14 cellular contexts compared by ENCODE assay signal in the genomic region with DNA sequence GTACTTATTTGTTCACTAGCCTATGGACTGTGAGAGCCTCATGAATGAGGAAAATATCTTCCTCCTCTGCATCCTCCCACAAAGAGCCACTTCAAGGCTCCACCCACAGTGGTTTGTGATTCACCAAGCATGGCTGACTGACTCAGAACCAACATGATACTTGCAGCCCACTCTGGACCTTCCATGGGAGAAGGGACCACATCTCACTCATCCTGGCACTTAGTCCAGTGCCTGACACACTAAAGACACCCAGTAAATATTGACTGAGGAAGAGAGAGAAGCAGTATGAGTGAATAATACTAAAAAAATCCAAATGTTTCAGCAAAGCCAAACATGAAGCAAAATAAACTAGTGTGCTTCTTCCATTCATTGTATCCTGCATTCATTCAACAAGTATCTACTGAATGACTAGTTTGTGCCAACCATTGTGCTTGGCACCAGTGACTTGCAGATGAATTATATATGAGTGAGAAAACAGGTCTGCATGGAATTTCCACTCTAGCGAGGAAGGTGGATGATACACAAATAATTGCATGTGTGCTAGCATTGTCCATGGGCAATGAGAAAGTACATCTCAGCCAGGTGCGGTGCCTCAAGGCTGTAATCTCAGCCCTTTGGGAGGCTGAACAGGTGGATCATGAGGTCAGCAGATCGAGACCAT. TPM values are rescaled to one million over a fixed set of nuclear protein-coding genes. Genes with fewer than 3 reads are reported as not detected.
DNase-seq lines count a peak whose midpoint lies in the region; ATAC-seq, FAIRE-seq and TF ChIP-seq lines count a peak whose summit lies in the region.
"Had no signal": no experiment of that assay in that cellular context is flagged by ENCODE, and none has a peak within 500 bp of the region (broad histone marks: within the 10 kb centered on the region; RNA-seq: fewer than 3 reads in every experiment).

No MANE protein-coding gene starts in this region.

- TF ChIP-seq RAD21 in HepG2 (CRISPR knock-in tag; IDR thresholded peaks at IDR 0.05): no peak

- H3K36me3 Mint-ChIP-seq in activated T-cell treated with anti-CD3 and anti-CD28 coated beads, Interleukin-2, amount 50 U/mL, for 72 hours (ENCODE audit: insufficient read depth in 2 of 2): no peaks in the 10 kb centered on the region
- no peaks in the 10 kb centered on the region for H3K36me3 Mint-ChIP-seq in Calu3 (ENCODE audit: insufficient read depth, unreplicated experiment)
- H3K36me3 Mint-ChIP-seq: natural killer cell had no signal

- no peak overlapping the region for H3K9ac ChIP-seq in HepG2 (ENCODE audit: insufficient read depth, low read depth, low read length)

- 94 to 100% methylated on average over 3 of the region's 3 CpGs for WGBS in thyroid gland, 2 donors
- 37% methylated on average over 3 of the region's 3 CpGs for WGBS in HepG2 (ENCODE audit: low lambda C conversion rate)

- peak overlapping the region; percentile 29 for H3K27ac ChIP-seq in RWPE1
- peak overlapping the region; percentile 63 to 84 (median 68) for H3K27ac ChIP-seq in thyroid gland
- H3K27ac ChIP-seq in HepG2 (ENCODE audit: extremely low read length, insufficient read depth, low read length): no peak overlapping the region
- H3K27ac ChIP-seq: esophagus muscularis mucosa, sigmoid colon had no signal

- CTCF ChIA-PET in RWPE1 (lab: Yijun Ruan, JAX) (no interaction called here), HepG2 (lab: Yijun Ruan, JAX; ENCODE audit: low intra/inter-chr PET ratio, low total read pairs) (no interaction called here), Calu3 (lab: Charles Lee) (no interaction called here)

- peak; percentile 58 to 71 for ATAC-seq in activated T-cell treated with anti-CD3 and anti-CD28 coated beads, Interleukin-2, amount 50 U/mL, for 72 hours (replicated peaks in 1 of 2)
- ATAC-seq in HepG2: no peak
- ATAC-seq: natural killer cell had no signal

- H3K4me1 ChIP-seq in thyroid gland: peaks cover 35 to 49% of the 10 kb centered on the region in 2 donors
- H3K4me1 ChIP-seq in HepG2 (ENCODE audit: insufficient read depth, low read length): no peaks in the 10 kb centered on the region

- no peak for TF ChIP-seq POLR2A in thyroid gland (IDR thresholded peaks at IDR 0.05)
- TF ChIP-seq POLR2A in HepG2 (IDR thresholded peaks at IDR 0.05; ENCODE audit: insufficient read depth in 1 of 2, low read depth in 2 of 2, low read length in 2 of 2): no peak

- H2AFZ ChIP-seq in HepG2 (ENCODE audit: low read length): no peak overlapping the region

- BruUV-seq in HepG2 (replicated peaks; lab: Mats Ljungman, UMichigan) (no TSS peak), Calu3 (replicated peaks; lab: Mats Ljungman, UMichigan) (no TSS peak)

- H3K9me3 ChIP-seq in thyroid gland (no peaks in the 10 kb centered on the region), HepG2 (ENCODE audit: low read length) (no peaks in the 10 kb centered on the region)
- H3K9me3 ChIP-seq: esophagus muscularis mucosa, sigmoid colon had no signal

- H3K4me3 ChIP-seq in fibroblast of mammary gland (ENCODE audit: control insufficient read depth, low read depth, low read length) (no peak overlapping the region), thyroid gland (replicated peaks in 1 of 3) (no peak overlapping the region), HepG2 (replicated peaks in 1 of 3; ENCODE audit: insufficient read depth in 1 of 3, low read depth in 2 of 3, low read length in 3 of 3) (no peak overlapping the region)
- H3K4me3 ChIP-seq: esophagus muscularis mucosa, sigmoid colon had no signal

- TF ChIP-seq EP300 in HepG2 (IDR thresholded peaks at IDR 0.05; ENCODE audit: low read depth in 2 of 2, low read length in 2 of 2): no peak
- no peak for TF ChIP-seq EP300 in HepG2 (CRISPR knock-in tag; IDR thresholded peaks at IDR 0.05; ENCODE audit: borderline replicate concordance)

- POLR2A ChIA-PET in RWPE1 (lab: Yijun Ruan, JAX; ENCODE audit: low non-redundant PET) (no interaction called here), HepG2 (lab: Yijun Ruan, JAX) (no interaction called here)

- H3K4me2 ChIP-seq in HepG2 (ENCODE audit: low read depth, low read length): no peak overlapping the region

- no peak for TF ChIP-seq CTCF in RWPE1 (conservative IDR thresholded peaks at IDR 0.05; ENCODE audit: low read depth)
- no peak for TF ChIP-seq CTCF in fibroblast of mammary gland (conservative IDR thresholded peaks at IDR 0.05; ENCODE audit: control insufficient read depth, insufficient read depth, low read depth, low read length)
- no peak for TF ChIP-seq CTCF in thyroid gland (IDR thresholded peaks at IDR 0.05)
- TF ChIP-seq CTCF in HepG2 (CRISPR knock-in tag; IDR thresholded peaks at IDR 0.05): no peak
- TF ChIP-seq CTCF in Calu3 (IDR thresholded peaks at IDR 0.05; ENCODE audit: unreplicated experiment): no peak

- H3K4me3 Mint-ChIP-seq in activated T-cell treated with anti-CD3 and anti-CD28 coated beads, Interleukin-2, amount 50 U/mL, for 72 hours: no peak overlapping the region
- no peak overlapping the region for H3K4me3 Mint-ChIP-seq in Calu3 (ENCODE audit: low read depth, unreplicated experiment)
- H3K4me3 Mint-ChIP-seq: natural killer cell had no signal

- no peaks in the 10 kb centered on the region for H3K36me3 ChIP-seq in thyroid gland
- no peaks in the 10 kb centered on the region for H3K36me3 ChIP-seq in HepG2 (replicated peaks in 1 of 2; ENCODE audit: control insufficient read depth in 1 of 2, insufficient read depth in 2 of 2, low read length in 2 of 2)
- H3K36me3 ChIP-seq: esophagus muscularis mucosa, sigmoid colon had no signal

- no peaks in the 10 kb centered on the region for H3K27me3 ChIP-seq in thyroid gland
- H3K27me3 ChIP-seq in HepG2 (ENCODE audit: control insufficient read depth in 1 of 2, insufficient read depth in 2 of 2, low read length in 2 of 2): no peaks in the 10 kb centered on the region
- H3K27me3 ChIP-seq: esophagus muscularis mucosa, sigmoid colon had no signal

- intact Hi-C loops in thyroid gland (cut with DNase I) (no loop called here), HepG2 (cut with micrococcal nuclease; ENCODE audit: unreplicated experiment) (no loop called here), Calu3 (cut with micrococcal nuclease; ENCODE audit: unreplicated experiment) (no loop called here)

- DNase-seq in activated T-cell treated with anti-CD3 and anti-CD28 coated beads, Interleukin-2, amount 50 U/mL, for 72 hours: peak; percentile 1 to 13
- DNase-seq in activated T-cell treated with anti-CD3 and anti-CD28 coated beads, Interleukin-2, amount 50 U/mL, for 1 hour: no peak
- DNase-seq in RWPE1 (ENCODE audit: low spot score) (no peak), fibroblast of mammary gland (ENCODE audit: low read depth) (peak; percentile 97), thyroid gland (peak; percentile 71 to 76), HepG2 (ENCODE audit: low spot score) (no peak), ureter (ENCODE audit: low spot score) (no peak), Calu3 (no peak)
- DNase-seq: central memory CD4-positive, alpha-beta T cell; natural killer cell; NCI-H774; sigmoid colon; trophoblast cell had no signal

- H3K79me2 ChIP-seq in HepG2 (ENCODE audit: insufficient read depth, low read length): no peaks in the 10 kb centered on the region

- no peak for FAIRE-seq in HepG2 (lab: Jason Lieb, UNC)

- peaks cover 5% of the 10 kb centered on the region for H3K27me3 Mint-ChIP-seq in activated T-cell treated with anti-CD3 and anti-CD28 coated beads, Interleukin-2, amount 50 U/mL, for 72 hours (ENCODE audit: low read depth)
- H3K27me3 Mint-ChIP-seq in Calu3 (ENCODE audit: unreplicated experiment): no peaks in the 10 kb centered on the region

- in situ Hi-C loops in HepG2 (cut with HindIII; ENCODE audit: extremely low pct_ligation_motif_present, low pct_unique_long_range_greater_than_20kb): no loop called here

- no peaks in the 10 kb centered on the region for H4K20me1 ChIP-seq in HepG2 (ENCODE audit: insufficient read depth, low read length)

- no peak overlapping the region for H3K27ac Mint-ChIP-seq in activated T-cell treated with anti-CD3 and anti-CD28 coated beads, Interleukin-2, amount 50 U/mL, for 72 hours
- H3K27ac Mint-ChIP-seq in Calu3 (ENCODE audit: unreplicated experiment): no peak overlapping the region
- H3K27ac Mint-ChIP-seq: natural killer cell had no signal

- H3K9me3 Mint-ChIP-seq in activated T-cell treated with anti-CD3 and anti-CD28 coated beads, Interleukin-2, amount 50 U/mL, for 72 hours: no peaks in the 10 kb centered on the region
- H3K9me3 Mint-ChIP-seq in Calu3 (ENCODE audit: low read depth, unreplicated experiment): no peaks in the 10 kb centered on the region
- H3K9me3 Mint-ChIP-seq: natural killer cell had no signal

- H3K4me1 Mint-ChIP-seq in activated T-cell treated with anti-CD3 and anti-CD28 coated beads, Interleukin-2, amount 50 U/mL, for 72 hours (ENCODE audit: low read depth): no peaks in the 10 kb centered on the region
- H3K4me1 Mint-ChIP-seq in Calu3 (ENCODE audit: low read depth, unreplicated experiment): no peaks in the 10 kb centered on the region
- H3K4me1 Mint-ChIP-seq: natural killer cell had no signal

TF ChIP-seq in HepG2, 621 proteins besides CTCF, POLR2A, EP300 and RAD21 (continues in another document):
- TF ChIP-seq ZNF251 (CRISPR knock-in tag; IDR thresholded peaks at IDR 0.05): no peak

RNA-seq across cellular contexts. Expression of a gene that starts 54.9 kb away (rescaled TPM):
- not detected for total RNA-seq in activated T-cell treated with anti-CD3 and anti-CD28 coated beads, Interleukin-2, amount 50 U/mL, for 72 hours
- 10 to 100 TPM in 1 of 4 donors, 1 to 10 TPM in 3; 4.8 to 11.5 (median 7.4) TPM for total RNA-seq in thyroid gland
- total RNA-seq in HepG2 (2016; rRNA removed; fragmentation: Illumina TruSeq; extraction: Trizol): not detected in 2 replicates
- total RNA-seq in HepG2 (2016; cell fraction: cytosol; rRNA removed; fragmentation: Illumina TruSeq; extraction: Trizol; ENCODE audit: low read depth): not detected in 2 replicates
- total RNA-seq in HepG2 (2016; cell fraction: insoluble cytoplasmic fraction; rRNA removed; fragmentation: Illumina TruSeq; extraction: Trizol): not detected in 2 replicates
- not detected in 2 replicates for total RNA-seq in HepG2 (2016; cell fraction: membrane; rRNA removed; fragmentation: Illumina TruSeq; extraction: Trizol)
- not detected in 2 replicates for total RNA-seq in HepG2 (2016; cell fraction: nucleus; rRNA removed; fragmentation: Illumina TruSeq; extraction: Trizol)
- not detected in 2 replicates for polyA plus RNA-seq in HepG2 (2011; rRNA removed)
- polyA plus RNA-seq in HepG2 (2011; cell fraction: cytosol; rRNA removed): not detected in 2 replicates
- polyA plus RNA-seq in HepG2 (2011; cell fraction: nucleus; rRNA removed): not detected in 2 replicates
- polyA plus RNA-seq in HepG2 (2012): not detected in 2 replicates
- polyA plus RNA-seq in HepG2 (2016; cell fraction: cytosol; fragmentation: Illumina TruSeq; extraction: Trizol; ENCODE audit: low read depth): not detected in 2 replicates
- polyA plus RNA-seq in HepG2 (2016; cell fraction: insoluble cytoplasmic fraction; fragmentation: Illumina TruSeq; extraction: Trizol; ENCODE audit: low read depth): not detected in 2 replicates
- polyA plus RNA-seq in HepG2 (2016; cell fraction: membrane; fragmentation: Illumina TruSeq; extraction: Trizol; ENCODE audit: low read depth): not detected in 2 replicates
- polyA plus RNA-seq in HepG2 (2016; cell fraction: nucleus; fragmentation: Illumina TruSeq; extraction: Trizol; ENCODE audit: insufficient read depth, low read depth): not detected in 2 replicates
- 4.2 TPM in 1 of 2 replicates, not detected in the other for polyA minus RNA-seq in HepG2 (2011; rRNA and poly(A)+ RNA removed; ENCODE audit: low replicate concordance)
- polyA minus RNA-seq in HepG2 (2011; cell fraction: cytosol; rRNA and poly(A)+ RNA removed): not detected in 2 replicates
- not detected in 2 replicates for polyA minus RNA-seq in HepG2 (2011; cell fraction: nucleus; rRNA and poly(A)+ RNA removed)
- 2.6 TPM for total RNA-seq in ureter
- total RNA-seq in Calu3 (2022): not detected in 2 replicates
- total RNA-seq: natural killer cell had no signal

Comparison
In these comparisons a context has a peak if more than half of its experiments do, and no peak if none do; other contexts are left out.
1. DNase-seq: peak in activated T-cell treated with anti-CD3 and anti-CD28 coated beads, Interleukin-2, amount 50 U/mL, for 72 hours (2 of 2), fibroblast of mammary gland (single experiment) and thyroid gland (2 of 2); none in activated T-cell treated with anti-CD3 and anti-CD28 coated beads, Interleukin-2, amount 50 U/mL, for 1 hour (single experiment), RWPE1 (single experiment), HepG2 (single experiment), ureter (single experiment) and Calu3 (single experiment).